In genomic region chr14:68549057-68549421, GRCh38 we compare ENCODE assay signal across 11 cellular contexts.
DNase-seq lines count a peak whose midpoint lies in the region; ATAC-seq and TF ChIP-seq lines count a peak whose summit lies in the region.
"Had no signal": no experiment of that assay in that cellular context is flagged by ENCODE, and none has a peak within 500 bp of the region (broad histone marks: within the 10 kb centered on the region; RNA-seq: fewer than 3 reads in every experiment).

No MANE protein-coding gene starts in this region.

- no TSS peak for BruUV-seq in A673 (replicated peaks; lab: Mats Ljungman, UMichigan)
- BruUV-seq in PC-3 (replicated peaks; lab: Mats Ljungman, UMichigan), result no TSS peak

- H3K4me3 Mint-ChIP-seq in neural progenitor cell, result no peak overlapping the region
- H3K4me3 Mint-ChIP-seq: activated CD8-positive, alpha-beta memory T cell treated with anti-CD3 and anti-CD28 coated beads, Interleukin-2, amount 10 ng/mL, durations not matched to agents 7 days and 5 days; B cell; stimulated activated naive CD8-positive, alpha-beta T cell treated with anti-CD3 and anti-CD28 coated beads, Interleukin-15, Interleukin-2, amounts not matched to agents 100 ng/mL and 50 ng/mL, for 24 hours had no signal

- peaks cover 17% of the 10 kb centered on the region for H3K27me3 Mint-ChIP-seq in neural progenitor cell (ENCODE audit: insufficient read depth, low read depth)
- H3K27me3 Mint-ChIP-seq: activated CD8-positive, alpha-beta memory T cell treated with anti-CD3 and anti-CD28 coated beads, Interleukin-2, amount 10 ng/mL, durations not matched to agents 7 days and 5 days; B cell; stimulated activated naive CD8-positive, alpha-beta T cell treated with anti-CD3 and anti-CD28 coated beads, Interleukin-15, Interleukin-2, amounts not matched to agents 100 ng/mL and 50 ng/mL, for 24 hours had no signal

- H3K36me3 ChIP-seq in A673 (ENCODE audit: insufficient read depth, low read length, poor library complexity, severe bottlenecking) (no peaks in the 10 kb centered on the region), PC-3 (ENCODE audit: low read depth, low read length) (no peaks in the 10 kb centered on the region), neural progenitor cell (no peaks in the 10 kb centered on the region)

- intact Hi-C loops in A673 (cut with micrococcal nuclease; ENCODE audit: unreplicated experiment), result loop anchor here (2.0 to 5.0 kb wide), 2 partner anchors 134 to 238 kb away; no protein-coding TSS in a partner anchor
- intact Hi-C loops in PC-3 (cut with micrococcal nuclease), result loop anchor here (5.0 kb wide), 3 partner anchors 82 to 607 kb away; no protein-coding TSS in a partner anchor

- H3K27ac Mint-ChIP-seq in neural progenitor cell, result peak overlapping the region; percentile 98
- H3K27ac Mint-ChIP-seq: activated CD8-positive, alpha-beta memory T cell treated with anti-CD3 and anti-CD28 coated beads, Interleukin-2, amount 10 ng/mL, durations not matched to agents 7 days and 5 days; B cell; stimulated activated naive CD8-positive, alpha-beta T cell treated with anti-CD3 and anti-CD28 coated beads, Interleukin-15, Interleukin-2, amounts not matched to agents 100 ng/mL and 50 ng/mL, for 24 hours had no signal

- H3K9me2 ChIP-seq in PC-3 (replicated peaks; ENCODE audit: low read length), result no peaks in the 10 kb centered on the region

- H3K4me3 ChIP-seq in A673 (ENCODE audit: low read depth, low read length, poor library complexity, severe bottlenecking) (no peak overlapping the region), PC-3 (ENCODE audit: low read length) (no peak overlapping the region), epithelial cell of esophagus (ENCODE audit: low read length) (no peak overlapping the region), neural progenitor cell (no peak overlapping the region)

- H3K27ac ChIP-seq in A673 (ENCODE audit: low read depth, low read length, poor library complexity, severe bottlenecking) (peak overlapping the region; percentile 95), PC-3 (ENCODE audit: low read length) (peak overlapping the region; percentile 98), neural progenitor cell (no peak overlapping the region)

- H4K20me1 ChIP-seq in PC-3 (ENCODE audit: low read length) (no peaks in the 10 kb centered on the region), neural progenitor cell (ENCODE audit: low read depth) (no peaks in the 10 kb centered on the region)

- DNase-seq in A673 (ENCODE audit: low spot score) (no peak), PC-3 (peak; percentile 50), epithelial cell of esophagus (ENCODE audit: low read depth) (peak; percentile 55), neural progenitor cell (ENCODE audit: low spot score) (no peak), NOMO-1 treated with DMSO at 0.1 percent for 48 hours (lab: John Stamatoyannopoulos, UW; ENCODE audit: unreplicated experiment) (no peak), NCI-H146 (lab: John Stamatoyannopoulos, UW) (no peak)
- no peak for DNase-seq in stimulated activated CD8-positive, alpha-beta memory T cell treated with anti-CD3 and anti-CD28 coated beads, Interleukin-4, amount 100 ng/mL, for 48 hours
- no peak for DNase-seq in activated effector memory CD4-positive, alpha-beta T cell treated with anti-CD3 and anti-CD28 coated beads, Interleukin-2, amount 50 U/mL, for 16 hours
- DNase-seq: activated CD8-positive, alpha-beta memory T cell treated with anti-CD3 and anti-CD28 coated beads, Interleukin-2, amount 10 ng/mL, durations not matched to agents 7 days and 5 days had no signal

- TF ChIP-seq CTCF in A673 (conservative IDR thresholded peaks at IDR 0.05; ENCODE audit: low read depth, low read length) (no peak), PC-3 (conservative IDR thresholded peaks at IDR 0.05; ENCODE audit: low read depth, low read length) (no peak), epithelial cell of esophagus (IDR thresholded peaks at IDR 0.05; ENCODE audit: insufficient read depth, low read depth, low read length, missing control alignments) (no peak), neural progenitor cell (IDR thresholded peaks at IDR 0.05) (no peak)

- POLR2A ChIA-PET in A673 (lab: Charles Lee; ENCODE audit: low non-redundant PET) (no interaction called here), PC-3 (lab: Charles Lee; ENCODE audit: unreplicated experiment) (interaction anchor here (0.6 to 2.1 kb wide), 6 partner anchors 34 to 244 kb away, joined by 3 to 18 read pairs (median 5); partner anchors contain the start of gene ZFP36L1)

- H3K9ac ChIP-seq in PC-3 (ENCODE audit: low read length), result peak overlapping the region; percentile 96
- H3K9ac ChIP-seq in neural progenitor cell, result no peak overlapping the region

- peaks cover 8% of the 10 kb centered on the region for H3K36me3 Mint-ChIP-seq in neural progenitor cell
- H3K36me3 Mint-ChIP-seq: activated CD8-positive, alpha-beta memory T cell treated with anti-CD3 and anti-CD28 coated beads, Interleukin-2, amount 10 ng/mL, durations not matched to agents 7 days and 5 days had no signal

- peak overlapping the region; percentile 74 for H3K4me2 ChIP-seq in PC-3 (ENCODE audit: low read length)
- H3K4me2 ChIP-seq in neural progenitor cell, result peak overlapping the region; percentile 50

- ATAC-seq in PC-3, result peak; percentile 2
- ATAC-seq: activated CD8-positive, alpha-beta memory T cell treated with anti-CD3 and anti-CD28 coated beads, Interleukin-2, amount 10 ng/mL, durations not matched to agents 7 days and 5 days had no signal

- CTCF ChIA-PET in A673 (lab: Charles Lee), result interaction anchor here (0.5 kb wide), 1 partner anchor 243 kb away, joined by 4 read pairs; no protein-coding TSS in a partner anchor
- CTCF ChIA-PET in PC-3 (lab: Charles Lee), result no interaction called here

- H2AFZ ChIP-seq in PC-3 (ENCODE audit: low read length) (no peak overlapping the region), neural progenitor cell (replicated peaks) (no peak overlapping the region)

- peaks cover 81% of the 10 kb centered on the region for H3K4me1 Mint-ChIP-seq in neural progenitor cell
- H3K4me1 Mint-ChIP-seq: activated CD8-positive, alpha-beta memory T cell treated with anti-CD3 and anti-CD28 coated beads, Interleukin-2, amount 10 ng/mL, durations not matched to agents 7 days and 5 days had no signal

- H3K4me1 ChIP-seq in A673 (ENCODE audit: insufficient read depth, low read length, poor library complexity, severe bottlenecking), result peaks cover 65% of the 10 kb centered on the region
- peaks cover 47% of the 10 kb centered on the region for H3K4me1 ChIP-seq in PC-3 (ENCODE audit: insufficient read depth, low read length)
- H3K4me1 ChIP-seq in neural progenitor cell, result peaks cover 34% of the 10 kb centered on the region

- no peaks in the 10 kb centered on the region for H3K9me3 ChIP-seq in A673 (ENCODE audit: low read depth, low read length, poor library complexity, severe bottlenecking)
- no peaks in the 10 kb centered on the region for H3K9me3 ChIP-seq in PC-3 (ENCODE audit: low read length)
- H3K9me3 ChIP-seq in neural progenitor cell (ENCODE audit: low read depth), result no peaks in the 10 kb centered on the region

- H3K27me3 ChIP-seq in A673 (replicated peaks; ENCODE audit: insufficient read depth, low read depth, low read length, poor library complexity), result no peaks in the 10 kb centered on the region
- no peaks in the 10 kb centered on the region for H3K27me3 ChIP-seq in PC-3 (ENCODE audit: low read length)
- no peaks in the 10 kb centered on the region for H3K27me3 ChIP-seq in neural progenitor cell

- peaks cover 6% of the 10 kb centered on the region for H3K9me3 Mint-ChIP-seq in neural progenitor cell
- H3K9me3 Mint-ChIP-seq: stimulated activated naive CD8-positive, alpha-beta T cell treated with anti-CD3 and anti-CD28 coated beads, Interleukin-15, Interleukin-2, amounts not matched to agents 100 ng/mL and 50 ng/mL, for 24 hours had no signal

- H3F3A ChIP-seq in PC-3 (ENCODE audit: low read length, unreplicated experiment), result peaks cover 5% of the 10 kb centered on the region
- peaks cover 20% of the 10 kb centered on the region for H3F3A ChIP-seq in neural progenitor cell (ENCODE audit: low read depth)

- H3K79me2 ChIP-seq in PC-3 (ENCODE audit: low read length) (no peaks in the 10 kb centered on the region), neural progenitor cell (ENCODE audit: low read depth) (no peaks in the 10 kb centered on the region)

Comparison
In these comparisons a context has a peak if more than half of its experiments do, and no peak if none do; other contexts are left out.
1. DNase-seq: peak in PC-3 (single experiment) and epithelial cell of esophagus (single experiment); none in A673 (single experiment), neural progenitor cell (single experiment), stimulated activated CD8-positive, alpha-beta memory T cell treated with anti-CD3 and anti-CD28 coated beads, Interleukin-4, amount 100 ng/mL, for 48 hours (single experiment), NOMO-1 treated with DMSO at 0.1 percent for 48 hours (single experiment), NCI-H146 (single experiment) and activated effector memory CD4-positive, alpha-beta T cell treated with anti-CD3 and anti-CD28 coated beads, Interleukin-2, amount 50 U/mL, for 16 hours (single experiment).